ENCODE assay signal across 22 cellular contexts in genomic region chr20:18322551-18322950, GRCh38.
"Had no signal": no experiment of that assay in that cellular context is flagged by ENCODE, and none has a peak within 500 bp of the region (broad histone marks: within the 10 kb centered on the region; RNA-seq: fewer than 3 reads in every experiment).

No MANE protein-coding gene starts in this region.

- H3K27ac ChIP-seq: dorsolateral prefrontal cortex, esophagus squamous epithelium, gastroesophageal sphincter, left ventricle myocardium inferior, lower lobe of right lung, ovary, right atrium auricular region, tibial nerve had no signal

- H3K27me3 ChIP-seq: dorsolateral prefrontal cortex, esophagus squamous epithelium, gastroesophageal sphincter, neural progenitor cell, ovary, right atrium auricular region, tibial nerve had no signal

- H3K4me1 ChIP-seq: esophagus squamous epithelium, gastroesophageal sphincter, left ventricle myocardium inferior, lower lobe of right lung, right atrium auricular region, tibial nerve had no signal

- FAIRE-seq: keratinocyte, small intestine had no signal

- H3K9me3 Mint-ChIP-seq: memory B cell, natural killer cell had no signal

- H3K9me3 ChIP-seq: esophagus squamous epithelium, gastroesophageal sphincter, lower lobe of right lung, ovary, right atrium auricular region had no signal

- DNase-seq: cortex of kidney; dorsolateral prefrontal cortex; effector CD8-positive, alpha-beta T cell; esophagus squamous epithelium; foreskin fibroblast; glutamatergic neuron; immature natural killer cell; left ventricle myocardium inferior; lower lobe of right lung; natural killer cell; nucleus accumbens; ovary; small intestine; stimulated activated CD4-positive, alpha-beta T cell treated with anti-CD3 and anti-CD28 coated beads, Interleukin-12 subunit alpha, Interleukin-12 subunit beta, amount 100 ng/mL, for 4 hours; stimulated activated naive CD8-positive, alpha-beta T cell treated with anti-CD3 and anti-CD28 coated beads, Interleukin-15, Interleukin-2, amounts not matched to agents 100 U/mL and 50 U/mL, for 24 hours had no signal

- H3K36me3 Mint-ChIP-seq: natural killer cell had no signal

- H3K4me3 Mint-ChIP-seq: immature natural killer cell, memory B cell, mesothelial cell of epicardium, natural killer cell, neural progenitor cell had no signal

- H3K4me1 Mint-ChIP-seq: immature natural killer cell, memory B cell, natural killer cell had no signal

- H3K27ac Mint-ChIP-seq: memory B cell, mesothelial cell of epicardium, natural killer cell, neural progenitor cell had no signal

- H3K9ac ChIP-seq: neural progenitor cell had no signal

- H3K4me3 ChIP-seq: dorsolateral prefrontal cortex, esophagus squamous epithelium, gastroesophageal sphincter, left ventricle myocardium inferior, lower lobe of right lung, ovary, right atrium auricular region, tibial nerve had no signal

- H3K27me3 Mint-ChIP-seq: memory B cell had no signal

- H3K36me3 ChIP-seq: gastroesophageal sphincter, lower lobe of right lung, ovary, right atrium auricular region had no signal

- ATAC-seq: gastroesophageal sphincter; lower lobe of right lung; natural killer cell; stimulated activated naive CD8-positive, alpha-beta T cell treated with anti-CD3 and anti-CD28 coated beads, Interleukin-15, Interleukin-2, amounts not matched to agents 100 U/mL and 50 U/mL, for 24 hours had no signal
